Comparison of ENCODE assay signal across 1 cellular context in the genomic region with DNA sequence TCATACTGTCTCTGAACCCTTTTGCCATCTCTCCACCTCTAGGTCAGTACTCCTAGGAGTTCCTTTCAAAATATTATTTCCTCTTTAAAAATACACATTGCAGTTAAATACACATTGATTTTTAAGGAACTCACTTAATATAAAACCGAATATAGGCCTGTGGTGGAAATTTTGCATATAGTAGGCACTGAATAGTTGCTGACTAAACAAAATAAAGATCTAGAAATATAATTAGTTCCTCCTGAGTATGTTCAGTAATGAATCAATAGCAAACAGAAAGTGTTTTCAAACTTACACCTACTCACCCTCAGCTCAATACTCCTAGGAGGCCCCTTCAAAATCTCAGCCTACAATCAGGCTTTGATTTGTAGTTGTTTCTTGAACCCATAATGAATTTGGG.
TF ChIP-seq lines count a peak whose summit lies in the region.

No MANE protein-coding gene starts in this region.

TF ChIP-seq in K562, 482 proteins besides CTCF, POLR2A, EP300 and RAD21 (continued from another document):
- TF ChIP-seq, protein P1, sequence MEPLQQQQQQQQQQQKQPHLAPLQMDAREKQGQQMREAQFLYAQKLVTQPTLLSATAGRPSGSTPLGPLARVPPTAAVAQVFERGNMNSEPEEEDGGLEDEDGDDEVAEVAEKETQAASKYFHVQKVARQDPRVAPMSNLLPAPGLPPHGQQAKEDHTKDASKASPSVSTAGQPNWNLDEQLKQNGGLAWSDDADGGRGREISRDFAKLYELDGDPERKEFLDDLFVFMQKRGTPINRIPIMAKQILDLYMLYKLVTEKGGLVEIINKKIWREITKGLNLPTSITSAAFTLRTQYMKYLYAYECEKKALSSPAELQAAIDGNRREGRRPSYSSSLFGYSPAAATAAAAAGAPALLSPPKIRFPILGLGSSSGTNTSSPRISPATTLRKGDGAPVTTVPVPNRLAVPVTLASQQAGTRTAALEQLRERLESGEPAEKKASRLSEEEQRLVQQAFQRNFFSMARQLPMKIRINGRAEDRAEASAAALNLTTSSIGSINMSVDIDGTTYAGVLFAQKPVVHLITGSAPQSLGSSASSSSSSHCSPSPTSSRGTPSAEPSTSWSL (CRISPR knock-in tag; IDR thresholded peaks at IDR 0.05; ENCODE audit: borderline replicate concordance): no peak
- TF ChIP-seq MAFG (tag; conservative IDR thresholded peaks at IDR 0.05) (peak; percentile 52), NFE2L1 (tag; IDR thresholded peaks at IDR 0.05; ENCODE audit: borderline replicate concordance, low read depth) (no peak), ZNF316 (IDR thresholded peaks at IDR 0.05) (peak; percentile 61; the same call in 1 of the 2 replicates), HDAC2 (IDR thresholded peaks at IDR 0.05) (no peak), SMC3 (conservative IDR thresholded peaks at IDR 0.05; ENCODE audit: insufficient read depth, low read depth, low read length) (no peak), C11orf30 (IDR thresholded peaks at IDR 0.05; ENCODE audit: low read depth) (peak; percentile 41; the same call in 1 of the 2 replicates), MAFK (IDR thresholded peaks at IDR 0.05; ENCODE audit: low read length) (peak; percentile 59)
- TF ChIP-seq, protein P2, sequence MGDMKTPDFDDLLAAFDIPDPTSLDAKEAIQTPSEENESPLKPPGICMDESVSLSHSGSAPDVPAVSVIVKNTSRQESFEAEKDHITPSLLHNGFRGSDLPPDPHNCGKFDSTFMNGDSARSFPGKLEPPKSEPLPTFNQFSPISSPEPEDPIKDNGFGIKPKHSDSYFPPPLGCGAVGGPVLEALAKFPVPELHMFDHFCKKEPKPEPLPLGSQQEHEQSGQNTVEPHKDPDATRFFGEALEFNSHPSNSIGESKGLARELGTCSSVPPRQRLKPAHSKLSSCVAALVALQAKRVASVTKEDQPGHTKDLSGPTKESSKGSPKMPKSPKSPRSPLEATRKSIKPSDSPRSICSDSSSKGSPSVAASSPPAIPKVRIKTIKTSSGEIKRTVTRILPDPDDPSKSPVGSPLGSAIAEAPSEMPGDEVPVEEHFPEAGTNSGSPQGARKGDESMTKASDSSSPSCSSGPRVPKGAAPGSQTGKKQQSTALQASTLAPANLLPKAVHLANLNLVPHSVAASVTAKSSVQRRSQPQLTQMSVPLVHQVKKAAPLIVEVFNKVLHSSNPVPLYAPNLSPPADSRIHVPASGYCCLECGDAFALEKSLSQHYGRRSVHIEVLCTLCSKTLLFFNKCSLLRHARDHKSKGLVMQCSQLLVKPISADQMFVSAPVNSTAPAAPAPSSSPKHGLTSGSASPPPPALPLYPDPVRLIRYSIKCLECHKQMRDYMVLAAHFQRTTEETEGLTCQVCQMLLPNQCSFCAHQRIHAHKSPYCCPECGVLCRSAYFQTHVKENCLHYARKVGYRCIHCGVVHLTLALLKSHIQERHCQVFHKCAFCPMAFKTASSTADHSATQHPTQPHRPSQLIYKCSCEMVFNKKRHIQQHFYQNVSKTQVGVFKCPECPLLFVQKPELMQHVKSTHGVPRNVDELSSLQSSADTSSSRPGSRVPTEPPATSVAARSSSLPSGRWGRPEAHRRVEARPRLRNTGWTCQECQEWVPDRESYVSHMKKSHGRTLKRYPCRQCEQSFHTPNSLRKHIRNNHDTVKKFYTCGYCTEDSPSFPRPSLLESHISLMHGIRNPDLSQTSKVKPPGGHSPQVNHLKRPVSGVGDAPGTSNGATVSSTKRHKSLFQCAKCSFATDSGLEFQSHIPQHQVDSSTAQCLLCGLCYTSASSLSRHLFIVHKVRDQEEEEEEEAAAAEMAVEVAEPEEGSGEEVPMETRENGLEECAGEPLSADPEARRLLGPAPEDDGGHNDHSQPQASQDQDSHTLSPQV (IDR thresholded peaks at IDR 0.05): no peak
TF ChIP-seq in K562: peak in this region for 5.
